23 cellular contexts compared by ENCODE assay signal in the genomic region with DNA sequence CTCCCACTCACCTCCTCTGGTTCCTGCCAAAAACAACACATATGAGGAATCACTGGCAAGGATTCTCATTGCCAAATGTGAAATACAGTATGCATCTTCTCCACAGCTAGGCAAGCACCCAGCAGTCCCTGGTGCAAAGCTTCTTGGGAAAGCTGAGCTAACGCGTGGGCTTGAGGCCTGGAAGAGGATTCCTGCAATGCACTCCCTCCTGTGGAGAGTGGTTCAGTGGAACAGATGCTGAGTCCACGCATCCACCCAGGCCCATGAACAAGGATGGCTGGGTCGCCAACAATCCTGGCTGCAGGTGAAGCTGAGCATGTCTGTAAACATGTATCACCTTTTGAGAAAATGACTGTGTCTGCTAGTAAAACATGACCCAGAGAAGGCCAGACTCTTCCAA.
"Had no signal": no experiment of that assay in that cellular context is flagged by ENCODE, and none has a peak within 500 bp of the region (broad histone marks: within the 10 kb centered on the region; RNA-seq: fewer than 3 reads in every experiment).

No MANE protein-coding gene starts in this region.

- H3K36me3 ChIP-seq: gastroesophageal sphincter, pancreas, right lobe of liver, spleen, thoracic aorta, transverse colon had no signal

- H3K27me3 Mint-ChIP-seq: progenitor cell of endocrine pancreas; stimulated activated memory B cell treated with anti-CD40 and anti-IgM and Interleukin-4, amounts not matched to agents 10 μg/mL and 1 μg/mL and 100 μg/mL, for 72 hours; stimulated activated naive CD8-positive, alpha-beta T cell treated with anti-CD3 and anti-CD28 coated beads, Interleukin-15, Interleukin-2, amounts not matched to agents 100 ng/mL and 50 ng/mL, for 24 hours had no signal

- H3K4me3 ChIP-seq: coronary artery, gastroesophageal sphincter, pancreas, right lobe of liver, spleen, thoracic aorta, transverse colon had no signal

- H3K27me3 ChIP-seq: gastroesophageal sphincter, pancreas, right lobe of liver, spleen, transverse colon had no signal

- H3K4me1 ChIP-seq: gastroesophageal sphincter, pancreas, right lobe of liver, spleen, transverse colon had no signal

- H3K9me3 ChIP-seq: pancreas, right lobe of liver, thoracic aorta, transverse colon had no signal

- H3K9me3 Mint-ChIP-seq: stimulated activated naive CD8-positive, alpha-beta T cell treated with anti-CD3 and anti-CD28 coated beads, Interleukin-15, Interleukin-2, amounts not matched to agents 100 ng/mL and 50 ng/mL, for 24 hours had no signal

- H3K4me3 Mint-ChIP-seq: endodermal cell; naive thymus-derived CD8-positive, alpha-beta T cell; neural crest cell; stimulated activated memory B cell treated with anti-CD40 and anti-IgM and Interleukin-4, amounts not matched to agents 10 μg/mL and 1 μg/mL and 100 μg/mL, for 72 hours; stimulated activated naive CD8-positive, alpha-beta T cell treated with anti-CD3 and anti-CD28 coated beads, Interleukin-15, Interleukin-2, amounts not matched to agents 100 ng/mL and 50 ng/mL, for 24 hours had no signal

- H3K36me3 Mint-ChIP-seq: naive thymus-derived CD8-positive, alpha-beta T cell; stimulated activated memory B cell treated with anti-CD40 and anti-IgM and Interleukin-4, amounts not matched to agents 10 μg/mL and 1 μg/mL and 100 μg/mL, for 72 hours had no signal

- H3K27ac Mint-ChIP-seq: endodermal cell; naive thymus-derived CD8-positive, alpha-beta T cell; progenitor cell of endocrine pancreas; stimulated activated memory B cell treated with anti-CD40 and anti-IgM and Interleukin-4, amounts not matched to agents 10 μg/mL and 1 μg/mL and 100 μg/mL, for 72 hours; stimulated activated naive CD8-positive, alpha-beta T cell treated with anti-CD3 and anti-CD28 coated beads, Interleukin-15, Interleukin-2, amounts not matched to agents 100 ng/mL and 50 ng/mL, for 24 hours had no signal

- H3K27ac ChIP-seq: coronary artery, gastroesophageal sphincter, pancreas, right lobe of liver, spleen, thoracic aorta, transverse colon had no signal

- H3K4me1 Mint-ChIP-seq: endodermal cell; naive thymus-derived CD8-positive, alpha-beta T cell; neural crest cell; stimulated activated memory B cell treated with anti-CD40 and anti-IgM and Interleukin-4, amounts not matched to agents 10 μg/mL and 1 μg/mL and 100 μg/mL, for 72 hours had no signal

- ATAC-seq: gastroesophageal sphincter; left ventricle myocardium superior; naive thymus-derived CD8-positive, alpha-beta T cell; pancreas; right lobe of liver; stimulated activated memory B cell treated with anti-CD40 and anti-IgM and Interleukin-4, amounts not matched to agents 10 μg/mL and 1 μg/mL and 100 μg/mL, for 72 hours had no signal

- DNase-seq: caudate nucleus; effector CD4-positive, alpha-beta T cell; endodermal cell; erythroblast; foreskin fibroblast; glutamatergic neuron; left ventricle myocardium superior; mesendoderm; naive thymus-derived CD8-positive, alpha-beta T cell; pancreas; right lobe of liver; spleen; stimulated activated CD4-positive, alpha-beta T cell treated with anti-CD3 and anti-CD28 coated beads, Interleukin-15, amount 100 ng/mL, for 24 hours; stimulated activated CD4-positive, alpha-beta T cell treated with anti-CD3 and anti-CD28 coated beads, Interleukin-1b, Interleukin-23, amount 100 ng/mL, for 48 hours; stimulated activated CD4-positive, alpha-beta T cell treated with anti-CD3 and anti-CD28 coated beads, Interleukin-4, amount 100 ng/mL, for 24 hours; transverse colon had no signal
